In genomic region chr5:107464403-107464802, GRCh38 we compare ENCODE assay signal across 20 cellular contexts.
DNase-seq lines count a peak whose midpoint lies in the region; ATAC-seq, FAIRE-seq and TF ChIP-seq lines count a peak whose summit lies in the region.
"Had no signal": no experiment of that assay in that cellular context is flagged by ENCODE, and none has a peak within 500 bp of the region (broad histone marks: within the 10 kb centered on the region; RNA-seq: fewer than 3 reads in every experiment).

No MANE protein-coding gene starts in this region.

- CTCF ChIA-PET in activated CD4-positive, alpha-beta T cell treated with anti-CD3 and anti-CD28 coated beads for 36 hours (lab: Charles Lee): interaction anchor here (0.6 kb wide), 1 partner anchor 9 kb away, joined by 3 read pairs; no protein-coding TSS in a partner anchor

- H2BK20ac ChIP-seq in H9 (ENCODE audit: low read depth, low read length, poor library complexity, severe bottlenecking): no peak overlapping the region

- intact Hi-C loops in activated CD4-positive, alpha-beta T cell treated with anti-CD3 and anti-CD28 coated beads for 36 hours (cut with DNase I, micrococcal nuclease): no loop called here

- no peaks in the 10 kb centered on the region for H3K23me2 ChIP-seq in H9 (ENCODE audit: insufficient read length, low read depth, low read length, poor library complexity, severe bottlenecking)

- no peak for TF ChIP-seq CTCF in H9 (conservative IDR thresholded peaks at IDR 0.05)
- no peak for TF ChIP-seq CTCF in astrocyte (IDR thresholded peaks at IDR 0.05; ENCODE audit: insufficient read depth, low read depth, low read length)

- H3K36me3 ChIP-seq in astrocyte (ENCODE audit: insufficient read depth, low read length) (no peaks in the 10 kb centered on the region), trophoblast cell (ENCODE audit: control insufficient read depth in 1 of 2, insufficient read depth in 2 of 2, low read length in 2 of 2) (no peaks in the 10 kb centered on the region)
- H3K36me3 ChIP-seq: cardiac muscle cell, neutrophil had no signal

- peak overlapping the region; percentile 44 for H3K27ac Mint-ChIP-seq in activated CD4-positive, alpha-beta T cell treated with anti-CD3 and anti-CD28 coated beads for 36 hours
- H3K27ac Mint-ChIP-seq in H9: peak overlapping the region; percentile 38 to 94 (median 78); a peak in 6 of 7 replicates
- H3K27ac Mint-ChIP-seq in astrocyte (ENCODE audit: unreplicated experiment): peak overlapping the region; percentile 91
- H3K27ac Mint-ChIP-seq: activated CD4-positive, alpha-beta memory T cell treated with anti-CD3 and anti-CD28 coated beads, Interleukin-2, amount 10 ng/mL, durations not matched to agents 7 days and 5 days; activated naive CD4-positive, alpha-beta T cell treated with anti-CD3 and anti-CD28 coated beads for 36 hours; IgD-negative memory B cell; T-helper 2 cell treated with Interferon-gamma antibody and Interleukin-4, amounts not matched to agents 5 μg/mL and 100 μg/mL, for 36 hours had no signal

- H4K91ac ChIP-seq in H9 (ENCODE audit: insufficient read length, low read depth, low read length) (no peak overlapping the region), trophoblast cell (ENCODE audit: low read depth, low read length) (peak overlapping the region; percentile 59)

- H3K23ac ChIP-seq in H9 (ENCODE audit: insufficient read length, low read depth, low read length) (no peak overlapping the region), trophoblast cell (ENCODE audit: low read length) (no peak overlapping the region)

- H3K36me3 Mint-ChIP-seq in activated CD4-positive, alpha-beta T cell treated with anti-CD3 and anti-CD28 coated beads for 36 hours (ENCODE audit: low read depth): no peaks in the 10 kb centered on the region
- peaks cover 0 to 2% (median 0%) of the 10 kb centered on the region in 3 experiments; a peak in 1 of 7 replicates for H3K36me3 Mint-ChIP-seq in H9 (ENCODE audit: insufficient read depth in 1 of 3, low read depth in 3 of 3)
- no peaks in the 10 kb centered on the region for H3K36me3 Mint-ChIP-seq in astrocyte (ENCODE audit: low read depth, unreplicated experiment)
- H3K36me3 Mint-ChIP-seq: IgD-negative memory B cell had no signal

- no peak overlapping the region for H3K56ac ChIP-seq in H9 (ENCODE audit: insufficient read length, low read depth, low read length)

- H3K14ac ChIP-seq in H9 (ENCODE audit: insufficient read depth, low read length) (no peak overlapping the region), trophoblast cell (ENCODE audit: low read length) (peak overlapping the region; percentile 32)

- no peak overlapping the region for H3K18ac ChIP-seq in H9 (ENCODE audit: insufficient read length, low read depth, low read length)
- H3K18ac ChIP-seq in trophoblast cell (ENCODE audit: low read length): peak overlapping the region; percentile 14

- H3K4me3 Mint-ChIP-seq in activated CD4-positive, alpha-beta T cell treated with anti-CD3 and anti-CD28 coated beads for 36 hours: no peak overlapping the region
- no peak overlapping the region for H3K4me3 Mint-ChIP-seq in H9
- no peak overlapping the region for H3K4me3 Mint-ChIP-seq in astrocyte (ENCODE audit: unreplicated experiment)
- H3K4me3 Mint-ChIP-seq: activated CD4-positive, alpha-beta memory T cell treated with anti-CD3 and anti-CD28 coated beads, Interleukin-2, amount 10 ng/mL, durations not matched to agents 7 days and 5 days; activated naive CD4-positive, alpha-beta T cell treated with anti-CD3 and anti-CD28 coated beads for 36 hours; IgD-negative memory B cell; T-helper 2 cell treated with Interferon-gamma antibody and Interleukin-4, amounts not matched to agents 5 μg/mL and 100 μg/mL, for 36 hours had no signal

- no peak for ATAC-seq in activated CD4-positive, alpha-beta T cell treated with anti-CD3 and anti-CD28 coated beads for 36 hours
- ATAC-seq: left lobe of liver had no signal

- no peaks in the 10 kb centered on the region for H3K27me3 ChIP-seq in H9 (ENCODE audit: insufficient read depth, low read length)
- H3K27me3 ChIP-seq in astrocyte (ENCODE audit: insufficient read depth, low read length): peaks cover 4% of the 10 kb centered on the region
- no peaks in the 10 kb centered on the region for H3K27me3 ChIP-seq in trophoblast cell (ENCODE audit: insufficient read depth, low read length)
- H3K27me3 ChIP-seq: cardiac muscle cell, neutrophil had no signal

- no peak overlapping the region for H2BK12ac ChIP-seq in H9 (ENCODE audit: insufficient read length, low read depth, low read length)
- peak overlapping the region; percentile 37 for H2BK12ac ChIP-seq in trophoblast cell (ENCODE audit: low read length)

- H4K12ac ChIP-seq in trophoblast cell (ENCODE audit: low read depth, low read length): no peak overlapping the region

- no peak overlapping the region for H2BK120ac ChIP-seq in H9 (ENCODE audit: low read depth, low read length, poor library complexity, severe bottlenecking)
- H2BK120ac ChIP-seq in trophoblast cell (ENCODE audit: insufficient read depth, low read length, poor library complexity): peak overlapping the region; percentile 78

- H2AFZ ChIP-seq in H9 (ENCODE audit: low read length) (no peak overlapping the region), astrocyte (ENCODE audit: low read depth, low read length) (no peak overlapping the region), trophoblast cell (ENCODE audit: insufficient read depth, low read length, poor library complexity) (no peak overlapping the region)

- H3K4me3 ChIP-seq in astrocyte (ENCODE audit: insufficient read depth, low read depth, low read length): no peak overlapping the region
- no peak overlapping the region for H3K4me3 ChIP-seq in trophoblast cell (ENCODE audit: low read depth, low read length)
- H3K4me3 ChIP-seq: cardiac muscle cell, skin epidermis had no signal

- H3K9ac ChIP-seq in H9 (ENCODE audit: extremely low read depth, insufficient read length, low read length) (no peak overlapping the region), astrocyte (ENCODE audit: low read length) (no peak overlapping the region), trophoblast cell (ENCODE audit: low read length) (no peak overlapping the region)

- FAIRE-seq in astrocyte (lab: Jason Lieb, UNC): no peak
- FAIRE-seq: A204.1, endometrium had no signal

- WGBS in H9 (ENCODE audit: extremely low coverage, insufficient read length, low lambda C conversion rate): no CpG with 5 or more reads among the region's 3 CpGs
- WGBS in trophoblast cell (ENCODE audit: extremely low coverage, insufficient coverage, insufficient read length): no CpG with 5 or more reads among the region's 3 CpGs

- H4K5ac ChIP-seq in H9 (ENCODE audit: insufficient read length, low read depth, low read length): no peak overlapping the region

- H3K79me2 ChIP-seq in H9 (ENCODE audit: insufficient read depth, low read length) (no peaks in the 10 kb centered on the region), astrocyte (ENCODE audit: insufficient read depth, low read length) (no peaks in the 10 kb centered on the region), trophoblast cell (ENCODE audit: control insufficient read depth, insufficient read depth, low read length, poor library complexity) (peaks cover 5% of the 10 kb centered on the region)

- no peaks in the 10 kb centered on the region for H3K9me3 ChIP-seq in H9 (ENCODE audit: control insufficient read depth, low read depth, low read length)
- no peaks in the 10 kb centered on the region for H3K9me3 ChIP-seq in astrocyte (ENCODE audit: insufficient read depth, low read depth, low read length)
- H3K9me3 ChIP-seq in trophoblast cell (ENCODE audit: insufficient read depth, low read depth, low read length): no peaks in the 10 kb centered on the region
- H3K9me3 ChIP-seq: neutrophil had no signal

- POLR2A ChIA-PET in activated CD4-positive, alpha-beta T cell treated with anti-CD3 and anti-CD28 coated beads for 36 hours (lab: Charles Lee): no interaction called here

- DNase-seq in activated CD4-positive, alpha-beta T cell treated with anti-CD3 and anti-CD28 coated beads for 36 hours: no peak
- no peak for DNase-seq in activated CD4-positive, alpha-beta T cell treated with anti-CD3 and anti-CD28 coated beads for 4 hours
- no peak for DNase-seq in H9
- no peak for DNase-seq in astrocyte (ENCODE audit: low read depth)
- no peak for DNase-seq in trophoblast cell
- DNase-seq in activated effector memory CD4-positive, alpha-beta T cell treated with anti-CD3 and anti-CD28 coated beads, Interleukin-2, amount 50 U/mL, for 16 hours: no peak
- no peak for DNase-seq in COR-L47 (lab: John Stamatoyannopoulos, UW)
- no peak for DNase-seq in superior temporal gyrus (ENCODE audit: extremely low spot score)
- DNase-seq: activated CD4-positive, alpha-beta memory T cell treated with anti-CD3 and anti-CD28 coated beads, Interleukin-2, amount 10 ng/mL, durations not matched to agents 7 days and 5 days; activated naive CD4-positive, alpha-beta T cell treated with anti-CD3 and anti-CD28 coated beads for 36 hours; NCI-H146; NCI-H524 treated with DMSO at 0.1 percent for 48 hours had no signal

- H3T11ph ChIP-seq in H9 (ENCODE audit: low read length): no peak overlapping the region

- H4K8ac ChIP-seq in H9 (replicated peaks; ENCODE audit: insufficient read length, low read depth, low read length): no peak overlapping the region
- H4K8ac ChIP-seq in trophoblast cell (ENCODE audit: low read depth, low read length): peak overlapping the region; percentile 66

- H2BK5ac ChIP-seq in H9 (ENCODE audit: insufficient read length, low read length) (no peak overlapping the region), trophoblast cell (ENCODE audit: low read depth, low read length, poor library complexity) (peak overlapping the region; percentile 60)

- H3K79me1 ChIP-seq in H9 (ENCODE audit: insufficient read depth, low read depth, low read length, poor library complexity, severe bottlenecking): no peaks in the 10 kb centered on the region
- H3K79me1 ChIP-seq in trophoblast cell (ENCODE audit: low read length): peaks cover 35% of the 10 kb centered on the region

- H3K4me2 ChIP-seq in H9 (ENCODE audit: insufficient read depth, insufficient read length, low read length) (no peak overlapping the region), astrocyte (ENCODE audit: low read length) (no peak overlapping the region), trophoblast cell (ENCODE audit: low read length) (no peak overlapping the region)

- H3K4ac ChIP-seq in H9 (ENCODE audit: low read depth, low read length) (no peak overlapping the region), trophoblast cell (ENCODE audit: low read depth, low read length) (no peak overlapping the region)

- H2BK15ac ChIP-seq in H9 (ENCODE audit: low read depth, low read length): no peak overlapping the region

- H2AK5ac ChIP-seq in H9 (ENCODE audit: insufficient read length, low read length) (no peak overlapping the region), trophoblast cell (ENCODE audit: low read length) (no peak overlapping the region)

- H4K20me1 ChIP-seq in H9 (ENCODE audit: control insufficient read depth, insufficient read depth, insufficient read length): peaks cover 2% of the 10 kb centered on the region
- no peaks in the 10 kb centered on the region for H4K20me1 ChIP-seq in astrocyte (ENCODE audit: insufficient read depth, low read length)

- no peaks in the 10 kb centered on the region for H3K9me3 Mint-ChIP-seq in activated CD4-positive, alpha-beta T cell treated with anti-CD3 and anti-CD28 coated beads for 36 hours (ENCODE audit: low read depth)
- H3K9me3 Mint-ChIP-seq in H9 (no peaks in the 10 kb centered on the region), astrocyte (ENCODE audit: unreplicated experiment) (no peaks in the 10 kb centered on the region)
- H3K9me3 Mint-ChIP-seq: activated CD4-positive, alpha-beta memory T cell treated with anti-CD3 and anti-CD28 coated beads, Interleukin-2, amount 10 ng/mL, durations not matched to agents 7 days and 5 days; activated naive CD4-positive, alpha-beta T cell treated with anti-CD3 and anti-CD28 coated beads for 36 hours; T-helper 2 cell treated with Interferon-gamma antibody and Interleukin-4, amounts not matched to agents 5 μg/mL and 100 μg/mL, for 36 hours had no signal

- peaks cover 24% of the 10 kb centered on the region for H3K4me1 ChIP-seq in H9 (ENCODE audit: insufficient read depth, low read length)
- H3K4me1 ChIP-seq in astrocyte (ENCODE audit: insufficient read depth, low read length): peaks cover 23% of the 10 kb centered on the region
- peaks cover 24 to 33% of the 10 kb centered on the region in 2 experiments for H3K4me1 ChIP-seq in trophoblast cell (ENCODE audit: control insufficient read depth in 1 of 2, insufficient read depth in 2 of 2, low read length in 2 of 2)

- no peak overlapping the region for H3K27ac ChIP-seq in H9 (ENCODE audit: insufficient read length, low read depth, low read length)
- no peak overlapping the region for H3K27ac ChIP-seq in astrocyte (ENCODE audit: low read depth, low read length)
- H3K27ac ChIP-seq in trophoblast cell (ENCODE audit: low read depth, low read length): peak overlapping the region; percentile 56
- H3K27ac ChIP-seq: cardiac muscle cell, neutrophil had no signal

- H3K27me3 Mint-ChIP-seq in activated CD4-positive, alpha-beta T cell treated with anti-CD3 and anti-CD28 coated beads for 36 hours: peaks cover 7% of the 10 kb centered on the region
- no peaks in the 10 kb centered on the region for H3K27me3 Mint-ChIP-seq in H9 (ENCODE audit: low read depth)
- no peaks in the 10 kb centered on the region for H3K27me3 Mint-ChIP-seq in astrocyte (ENCODE audit: low read depth, unreplicated experiment)

- H3K4me1 Mint-ChIP-seq in activated CD4-positive, alpha-beta T cell treated with anti-CD3 and anti-CD28 coated beads for 36 hours: peaks cover 7% of the 10 kb centered on the region
- H3K4me1 Mint-ChIP-seq in H9 (peaks cover 85 to 88% of the 10 kb centered on the region in 2 experiments), astrocyte (ENCODE audit: low read depth, unreplicated experiment) (peaks cover 80% of the 10 kb centered on the region)
